ENCODE assay signal across 28 cellular contexts in the genomic region with DNA sequence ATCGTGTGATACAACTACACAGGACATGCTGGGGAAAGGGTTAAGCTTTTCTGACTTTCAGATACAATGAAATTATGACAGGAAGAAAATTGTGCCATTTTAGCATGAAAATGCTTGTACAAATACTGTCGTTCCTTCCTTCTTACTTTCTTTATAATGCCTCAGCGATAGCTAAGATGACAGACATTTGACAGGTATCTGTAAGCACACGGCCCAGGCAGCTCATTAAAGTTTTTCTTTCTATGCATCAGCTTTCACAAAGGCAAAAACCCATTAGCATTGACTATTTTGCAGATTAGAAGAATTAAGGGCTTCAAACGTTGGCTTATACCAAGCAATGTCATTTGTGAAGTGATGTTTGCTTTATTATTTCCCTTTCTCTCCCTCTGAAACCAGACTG.
"Had no signal": no experiment of that assay in that cellular context is flagged by ENCODE, and none has a peak within 500 bp of the region (broad histone marks: within the 10 kb centered on the region; RNA-seq: fewer than 3 reads in every experiment).

No MANE protein-coding gene starts in this region.

- H3K27me3 ChIP-seq: esophagus muscularis mucosa, foreskin keratinocyte, hepatocyte, neutrophil, pancreas, right atrium auricular region, suprapubic skin, transverse colon, vagina had no signal

- H3K4me2 ChIP-seq: hepatocyte, smooth muscle cell had no signal

- H2AFZ ChIP-seq: hepatocyte had no signal

- H3K27ac ChIP-seq: epithelial cell of prostate, esophagus muscularis mucosa, foreskin keratinocyte, gastroesophageal sphincter, heart left ventricle, hepatocyte, neutrophil, pancreas, prostate gland, right atrium auricular region, suprapubic skin, transverse colon, vagina had no signal

- H3K27ac Mint-ChIP-seq: endodermal cell; mesothelial cell of epicardium; naive B cell; natural killer cell treated with Interleukin-12 subunit alpha and Interleukin-12 subunit beta and Interleukin-15 and Interleukin-18, amount 100 ng/mL, for 72 hours; stimulated activated naive CD8-positive, alpha-beta T cell treated with anti-CD3 and anti-CD28 coated beads, Interleukin-15, amount 100 ng/mL, for 72 hours had no signal

- H3K9me3 ChIP-seq: esophagus muscularis mucosa, gastroesophageal sphincter, heart left ventricle, mucosa of descending colon, neutrophil, pancreas, prostate gland, right atrium auricular region, suprapubic skin, transverse colon, vagina had no signal

- H3K27me3 Mint-ChIP-seq: naive B cell; stimulated activated naive CD8-positive, alpha-beta T cell treated with anti-CD3 and anti-CD28 coated beads, Interleukin-15, amount 100 ng/mL, for 72 hours had no signal

- H3K4me3 ChIP-seq: esophagus muscularis mucosa, gastroesophageal sphincter, heart left ventricle, hepatocyte, mucosa of descending colon, pancreas, prostate gland, right atrium auricular region, smooth muscle cell, suprapubic skin, transverse colon, vagina had no signal

- DNase-seq: effector CD8-positive, alpha-beta T cell; endodermal cell; foreskin keratinocyte; heart left ventricle; kidney; mesenchymal stem cell; mucosa of descending colon; naive B cell; pancreas; stimulated activated CD4-positive, alpha-beta T cell treated with anti-CD3 and anti-CD28 coated beads, Interleukin-12 subunit alpha, Interleukin-12 subunit beta, amount 100 ng/mL, for 4 hours; stimulated activated CD4-positive, alpha-beta T cell treated with anti-CD3 and anti-CD28 coated beads, Interleukin-1b, Interleukin-23, amount 100 ng/mL, for 48 hours; stimulated activated CD4-positive, alpha-beta T cell treated with anti-CD3 and anti-CD28 coated beads, Interleukin-4, amount 100 ng/mL, for 1 hour; stimulated activated CD8-positive, alpha-beta memory T cell treated with anti-CD3 and anti-CD28 coated beads, Interleukin-4, amount 100 ng/mL, for 48 hours; stimulated activated naive CD4-positive, alpha-beta T cell; stimulated activated naive CD8-positive, alpha-beta T cell treated with anti-CD3 and anti-CD28 coated beads, Interleukin-15, amount 100 ng/mL, for 72 hours; transverse colon had no signal

- H3K79me2 ChIP-seq: hepatocyte had no signal

- H3K36me3 Mint-ChIP-seq: mesothelial cell of epicardium; naive B cell; natural killer cell treated with Interleukin-12 subunit alpha and Interleukin-12 subunit beta and Interleukin-15 and Interleukin-18, amount 100 ng/mL, for 72 hours had no signal

- H3K4me3 Mint-ChIP-seq: endodermal cell; mesothelial cell of epicardium; naive B cell; natural killer cell treated with Interleukin-12 subunit alpha and Interleukin-12 subunit beta and Interleukin-15 and Interleukin-18, amount 100 ng/mL, for 72 hours; stimulated activated naive CD8-positive, alpha-beta T cell treated with anti-CD3 and anti-CD28 coated beads, Interleukin-15, amount 100 ng/mL, for 72 hours had no signal

- H3K4me1 Mint-ChIP-seq: mesothelial cell of epicardium; naive B cell; stimulated activated naive CD8-positive, alpha-beta T cell treated with anti-CD3 and anti-CD28 coated beads, Interleukin-15, amount 100 ng/mL, for 72 hours had no signal

- H3K36me3 ChIP-seq: esophagus muscularis mucosa, gastroesophageal sphincter, heart left ventricle, neutrophil, pancreas, prostate gland, right atrium auricular region, suprapubic skin, transverse colon, vagina had no signal

- H3K9me3 Mint-ChIP-seq: endodermal cell; mesothelial cell of epicardium; natural killer cell treated with Interleukin-12 subunit alpha and Interleukin-12 subunit beta and Interleukin-15 and Interleukin-18, amount 100 ng/mL, for 72 hours; stimulated activated naive CD8-positive, alpha-beta T cell treated with anti-CD3 and anti-CD28 coated beads, Interleukin-15, amount 100 ng/mL, for 72 hours had no signal

- H3K4me1 ChIP-seq: esophagus muscularis mucosa, foreskin keratinocyte, gastroesophageal sphincter, heart left ventricle, pancreas, prostate gland, right atrium auricular region, suprapubic skin, transverse colon, vagina had no signal
